Comparison of ENCODE assay signal across 8 cellular contexts in the genomic region with DNA sequence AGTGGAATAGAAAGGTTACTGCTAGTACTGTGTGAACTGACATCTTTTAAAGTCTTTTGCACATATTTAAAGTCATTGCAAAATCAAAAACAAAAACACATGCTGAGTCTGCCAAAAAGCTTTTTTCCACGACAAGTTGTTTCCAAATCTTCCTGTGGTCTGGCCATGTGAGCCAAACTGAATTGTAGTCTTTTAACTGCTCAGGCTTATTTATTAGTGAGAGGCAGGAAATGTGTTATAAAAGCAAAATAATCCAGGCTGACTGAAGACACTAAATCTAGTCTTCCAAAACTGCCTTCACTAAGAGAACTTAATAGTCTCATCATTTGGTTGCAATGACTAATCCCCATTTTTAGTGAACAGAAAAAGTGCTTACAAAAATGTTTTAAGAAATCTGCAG. TPM values are rescaled to one million over a fixed set of nuclear protein-coding genes. Genes with fewer than 3 reads are reported as not detected.
DNase-seq lines count a peak whose midpoint lies in the region; ATAC-seq and TF ChIP-seq lines count a peak whose summit lies in the region.

No MANE protein-coding gene starts in this region.

- no peak for TF ChIP-seq EP300 in sigmoid colon (IDR thresholded peaks at IDR 0.05)

- peak overlapping the region; percentile 98 to 99 for H3K27ac Mint-ChIP-seq in T-cell

- 20 to 28% methylated on average over 1 of the region's 1 CpG for WGBS in sigmoid colon, 2 donors

- CTCF ChIA-PET in T-cell (lab: Charles Lee): interaction anchor here in 1 of 2 donors (2.1 kb wide), 1 partner anchor 8 kb away, joined by 5 read pairs; no protein-coding TSS in a partner anchor

- H3K36me3 ChIP-seq in DOHH2 (ENCODE audit: control insufficient read depth, low read length) (peaks cover 66% of the 10 kb centered on the region), fibroblast of lung (ENCODE audit: control insufficient read depth, insufficient read depth, low read length) (no peaks in the 10 kb centered on the region), sigmoid colon (no peaks in the 10 kb centered on the region), mucosa of descending colon (ENCODE audit: low read depth) (no peaks in the 10 kb centered on the region)

- no peaks in the 10 kb centered on the region for H3K27me3 Mint-ChIP-seq in T-cell

- POLR2A ChIA-PET in T-cell (lab: Charles Lee): no interaction called here

- no peaks in the 10 kb centered on the region for H3K9me3 Mint-ChIP-seq in T-cell

- H4K20me1 ChIP-seq in DOHH2 (ENCODE audit: control insufficient read depth, insufficient read depth, low read depth, low read length) (0 out of 2 replicates have a peak, but pooled peaks cover 8% of the 10 kb centered on the region), fibroblast of lung (ENCODE audit: control insufficient read depth, extremely low read depth, insufficient read depth, low read length) (no peaks in the 10 kb centered on the region)

- no peaks in the 10 kb centered on the region for H3K9me3 ChIP-seq in DOHH2 (ENCODE audit: control insufficient read depth, insufficient read depth, low read length)
- H3K9me3 ChIP-seq in fibroblast of lung (ENCODE audit: control insufficient read depth, insufficient read depth, low read depth, low read length): no peaks in the 10 kb centered on the region
- H3K9me3 ChIP-seq in sigmoid colon: no peaks in the 10 kb centered on the region
- no peaks in the 10 kb centered on the region for H3K9me3 ChIP-seq in mucosa of descending colon

- no peaks in the 10 kb centered on the region for H3K9me2 ChIP-seq in DOHH2 (replicated peaks; ENCODE audit: control insufficient read depth, low read length)

- no peak overlapping the region for H3K9ac ChIP-seq in fibroblast of lung (ENCODE audit: insufficient read depth, low read length)

- DNase-seq in T-cell (no peak), fibroblast of lung (ENCODE audit: low read depth in 2 of 2) (peak; percentile 29 to 78), sigmoid colon (no peak), CD1c-positive myeloid dendritic cell (ENCODE audit: extremely low spot score) (no peak), mucosa of descending colon (no peak), NCI-H146 treated with DMSO at 0.1 percent for 48 hours (lab: John Stamatoyannopoulos, UW; ENCODE audit: unreplicated experiment) (no peak)

- H3K79me2 ChIP-seq in DOHH2 (ENCODE audit: control insufficient read depth, low read length) (peaks cover 55% of the 10 kb centered on the region), fibroblast of lung (ENCODE audit: control insufficient read depth, insufficient read depth, low read length) (peaks cover 32% of the 10 kb centered on the region)

- ATAC-seq in T-cell (replicated peaks in 1 of 4) (no peak), HG02759 (IDR thresholded peaks at IDR 0.05; ENCODE audit: unreplicated experiment) (no peak), mucosa of descending colon (no peak)

- H3K4me3 ChIP-seq in DOHH2 (ENCODE audit: low read length): peak overlapping the region; percentile 92
- peak overlapping the region in 2 of 4 experiments; percentile 5 to 86 for H3K4me3 ChIP-seq in fibroblast of lung (replicated peaks in 1 of 4; ENCODE audit: control extremely low read depth in 1 of 4, insufficient read depth in 1 of 4, low read depth in 3 of 4, low read length in 4 of 4)
- H3K4me3 ChIP-seq in sigmoid colon: peak overlapping the region in 1 of 4 donors; percentile 75
- no peak overlapping the region for H3K4me3 ChIP-seq in mucosa of descending colon

- intact Hi-C loops in sigmoid colon (cut with DNase I): no loop called here
- intact Hi-C loops in mucosa of descending colon (cut with DNase I, micrococcal nuclease): no loop called here

- peaks cover 7% of the 10 kb centered on the region for H3K36me3 Mint-ChIP-seq in T-cell

- H3K4me1 ChIP-seq in DOHH2 (ENCODE audit: control insufficient read depth, low read length) (peaks cover 30% of the 10 kb centered on the region), fibroblast of lung (ENCODE audit: control insufficient read depth, extremely low read depth, insufficient read depth, low read length) (peaks cover 7% of the 10 kb centered on the region), sigmoid colon (peaks cover 0 to 37% (median 18%) of the 10 kb centered on the region in 4 donors), mucosa of descending colon (ENCODE audit: low read depth) (peaks cover 35% of the 10 kb centered on the region)

- H2AFZ ChIP-seq in fibroblast of lung (ENCODE audit: low read length): no peak overlapping the region

- TF ChIP-seq POLR2A in sigmoid colon (IDR thresholded peaks at IDR 0.05): no peak

- no peaks in the 10 kb centered on the region for H3K27me3 ChIP-seq in DOHH2 (ENCODE audit: control insufficient read depth, low read length)
- H3K27me3 ChIP-seq in fibroblast of lung (ENCODE audit: control insufficient read depth, insufficient read depth, low read length): no peaks in the 10 kb centered on the region
- H3K27me3 ChIP-seq in sigmoid colon: no peaks in the 10 kb centered on the region

- H3K4me2 ChIP-seq in DOHH2 (ENCODE audit: low read length) (peak overlapping the region; percentile 94), fibroblast of lung (ENCODE audit: extremely low read depth, insufficient read depth, low read length) (peak overlapping the region; percentile 70)

- peak overlapping the region; percentile 15 to 96 (median 87) for H3K4me3 Mint-ChIP-seq in T-cell

- no peak overlapping the region for H3K27ac ChIP-seq in DOHH2 (ENCODE audit: low read depth, low read length)
- H3K27ac ChIP-seq in fibroblast of lung (ENCODE audit: insufficient read depth, low read length): no peak overlapping the region
- H3K27ac ChIP-seq in sigmoid colon: peak overlapping the region in 3 of 4 donors; percentile 96 to 99 (median 98)

- TF ChIP-seq CTCF in DOHH2 (IDR thresholded peaks at IDR 0.05; ENCODE audit: low read depth, low read length, poor library complexity, severe bottlenecking) (no peak), fibroblast of lung (conservative IDR thresholded peaks at IDR 0.05 in 1 of 2, IDR thresholded peaks at IDR 0.05 in 1 of 2; ENCODE audit: low read depth in 1 of 2, low read length in 2 of 2) (no peak), sigmoid colon (IDR thresholded peaks at IDR 0.05) (no peak), mucosa of descending colon (IDR thresholded peaks at IDR 0.05) (no peak)

- H3K4me1 Mint-ChIP-seq in T-cell: peaks cover 59 to 75% (median 62%) of the 10 kb centered on the region in 3 donors

- H3F3A ChIP-seq in DOHH2 (ENCODE audit: control insufficient read depth, insufficient read depth): peaks cover 9% of the 10 kb centered on the region; the same call in 1 of the 2 replicates

RNA-seq across cellular contexts. Expression of a gene that starts 2.3 kb away (rescaled TPM):
- total RNA-seq in T-cell (10 to 100 TPM in 4 of 5 donors, 1 to 10 TPM in 1; 9.0 to 24.9 (median 20.7) TPM), fibroblast of lung (36.7 and 39.3 TPM in 2 replicates), sigmoid colon (10 to 100 TPM; 27.7 to 48.2 (median 38.4) TPM), mucosa of descending colon (10 to 100 TPM; 37.2 to 41.5 (median 40.7) TPM)
- polyA plus RNA-seq in fibroblast of lung (24.3 and 44.4 TPM in 2 replicates), sigmoid colon (100 to 1,000 TPM in 1 of 3 donors, 10 to 100 TPM in 2; 42.1 to 129 (median 79.9) TPM)
- polyA plus RNA-seq in fibroblast of lung (2012): 18.9 and 27.5 TPM in 2 replicates
- polyA minus RNA-seq in fibroblast of lung (ENCODE audit: low replicate concordance): 0.26 and 0.79 TPM in 2 replicates

RNA-seq across cellular contexts. Expression of a gene that starts 14.3 kb away (rescaled TPM):
- total RNA-seq in T-cell: not detected
- not detected in 2 replicates for total RNA-seq in fibroblast of lung
- polyA plus RNA-seq in fibroblast of lung: not detected in 2 replicates
- polyA plus RNA-seq in fibroblast of lung (2012): not detected in 2 replicates
- polyA minus RNA-seq in fibroblast of lung (ENCODE audit: low replicate concordance): not detected in 2 replicates
- 10 to 100 TPM in 3 of 4 donors, 1 to 10 TPM in 1; 8.6 to 45.7 (median 32.8) TPM for total RNA-seq in sigmoid colon
- 1 to 10 TPM in 1 of 3 donors, under 1 TPM in 1, not detected in 1; under 0.01 to 1.1 TPM for polyA plus RNA-seq in sigmoid colon
- 10 to 100 TPM in 1 of 3 donors, 1 to 10 TPM in 1, not detected in 1; 1.0 to 10.7 TPM for total RNA-seq in mucosa of descending colon

RNA-seq across cellular contexts. Expression of a gene that starts 37.0 kb away (rescaled TPM):
- 10 to 100 TPM in 2 of 5 donors, 1 to 10 TPM in 1, not detected in 2; 4.0 to 18.7 (median 13.3) TPM for total RNA-seq in T-cell
- 46.0 and 268 TPM in 2 replicates for total RNA-seq in fibroblast of lung
- polyA plus RNA-seq in fibroblast of lung: not detected in 2 replicates
- polyA plus RNA-seq in fibroblast of lung (2012): not detected in 2 replicates
- polyA minus RNA-seq in fibroblast of lung (ENCODE audit: low replicate concordance): not detected in 2 replicates
- not detected for total RNA-seq in sigmoid colon
- polyA plus RNA-seq in sigmoid colon: not detected
- total RNA-seq in mucosa of descending colon: 1 to 10 TPM; 2.9 to 4.7 (median 2.9) TPM

Comparison
In these comparisons a context has a peak if more than half of its experiments do, and no peak if none do; other contexts are left out.
1. H3K27ac ChIP-seq: peak in sigmoid colon (3 of 4); none in DOHH2 (single experiment) and fibroblast of lung (single experiment).
2. DNase-seq: peak in fibroblast of lung (2 of 2); none in T-cell (0 of 34), sigmoid colon (single experiment), CD1c-positive myeloid dendritic cell (single experiment), mucosa of descending colon (0 of 3) and NCI-H146 treated with DMSO at 0.1 percent for 48 hours (single experiment).